In the genomic region with DNA sequence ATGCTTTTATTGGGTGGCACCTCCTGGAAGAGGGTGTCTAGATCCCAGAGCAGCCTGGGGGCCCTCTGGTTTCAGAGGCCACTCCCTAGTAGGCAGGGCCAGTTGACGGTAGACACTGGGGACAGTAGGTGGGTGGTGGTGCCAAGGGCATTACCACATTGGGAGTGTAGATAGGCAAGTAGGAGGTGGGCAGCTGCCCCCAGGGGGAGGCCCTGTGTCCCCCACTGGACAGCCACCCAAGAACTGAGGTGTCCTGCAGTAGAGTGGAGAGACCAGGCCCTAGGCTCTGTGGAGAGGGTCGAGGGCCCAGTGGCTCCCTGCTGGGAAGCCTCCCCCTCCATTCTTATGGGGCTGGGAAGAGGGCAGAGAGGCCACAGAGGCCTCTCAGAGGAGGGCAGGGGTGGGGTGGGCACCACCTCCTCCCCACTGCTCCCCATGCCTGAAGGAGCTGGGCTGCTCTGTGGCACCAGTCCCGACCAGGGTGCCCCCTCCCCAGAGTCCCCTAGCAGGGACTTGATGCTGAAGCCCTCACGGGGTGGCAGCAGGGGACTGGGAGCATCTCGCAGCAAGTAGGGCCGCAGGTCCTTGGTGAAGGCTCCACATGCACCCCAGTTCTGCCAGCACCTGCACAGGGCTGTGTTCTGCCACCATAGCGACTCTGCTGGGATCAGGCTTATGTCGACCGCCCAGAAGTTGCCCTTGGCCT, we compare ENCODE assay signal across 10 cellular contexts.
"Had no signal": no experiment of that assay in that cellular context is flagged by ENCODE, and none has a peak within 500 bp of the region (broad histone marks: within the 10 kb centered on the region; RNA-seq: fewer than 3 reads in every experiment).

No MANE protein-coding gene starts in this region.

- H3K27ac ChIP-seq: hepatocyte, SJSA1 had no signal

- H3K4me3 ChIP-seq: hepatocyte, SJSA1 had no signal

- H3K9me3 Mint-ChIP-seq: activated naive CD4-positive, alpha-beta T cell treated with anti-CD3 and anti-CD28 coated beads, Interleukin-2, amount 50 U/mL, for 24 hours; nephron progenitor cell had no signal

- H3K27me3 ChIP-seq: hepatocyte, SJSA1 had no signal

- H3K9me3 ChIP-seq: SJSA1 had no signal

- H3K36me3 ChIP-seq: SJSA1 had no signal

- H2AFZ ChIP-seq: hepatocyte had no signal

- H3K4me1 ChIP-seq: SJSA1 had no signal

- H3K4me2 ChIP-seq: hepatocyte had no signal

- DNase-seq: activated CD4-positive, CD25-positive, alpha-beta regulatory T cell treated with anti-CD3 and anti-CD28 coated beads, Interleukin-2, amount 50 U/mL, for 72 hours; activated T-cell treated with anti-CD3 and anti-CD28 coated beads, Interleukin-2, amount 50 U/mL, for 1 hour; islet precursor cell; nephron progenitor cell; stimulated activated CD4-positive, alpha-beta T cell treated with anti-CD3 and anti-CD28 coated beads, Interleukin-2, amount 100 ng/mL, for 48 hours; stimulated activated naive CD4-positive, alpha-beta T cell; T-helper 2 cell had no signal

- H3K4me3 Mint-ChIP-seq: activated naive CD4-positive, alpha-beta T cell treated with anti-CD3 and anti-CD28 coated beads, Interleukin-2, amount 50 U/mL, for 24 hours; nephron progenitor cell had no signal

- H3K36me3 Mint-ChIP-seq: activated naive CD4-positive, alpha-beta T cell treated with anti-CD3 and anti-CD28 coated beads, Interleukin-2, amount 50 U/mL, for 24 hours had no signal

- H3K4me1 Mint-ChIP-seq: activated naive CD4-positive, alpha-beta T cell treated with anti-CD3 and anti-CD28 coated beads, Interleukin-2, amount 50 U/mL, for 24 hours; nephron progenitor cell had no signal

- H3K27ac Mint-ChIP-seq: activated naive CD4-positive, alpha-beta T cell treated with anti-CD3 and anti-CD28 coated beads, Interleukin-2, amount 50 U/mL, for 24 hours; nephron progenitor cell had no signal
